In genomic region chr1:6177681-6178380, GRCh38 we compare ENCODE assay signal across 33 cellular contexts. TPM values are rescaled to one million over a fixed set of nuclear protein-coding genes. Genes with fewer than 3 reads are reported as not detected.
DNase-seq lines count a peak whose midpoint lies in the region; ATAC-seq and TF ChIP-seq lines count a peak whose summit lies in the region.
"Had no signal": no experiment of that assay in that cellular context is flagged by ENCODE, and none has a peak within 500 bp of the region (broad histone marks: within the 10 kb centered on the region; RNA-seq: fewer than 3 reads in every experiment).

No MANE protein-coding gene starts in this region.

- peak; percentile 19 for DNase-seq in 8988T
- peak; percentile 1 for DNase-seq in GM19240 (ENCODE audit: insufficient read length, low spot score)
- no peak for DNase-seq in natural killer cell treated with Interleukin-12 subunit alpha and Interleukin-12 subunit beta and Interleukin-15 and Interleukin-18, amount 100 ng/mL, for 72 hours (ENCODE audit: low spot score)
- no peak for DNase-seq in GF-D8 (lab: John Stamatoyannopoulos, UW)
- no peak for DNase-seq in H4 (ENCODE audit: low spot score)
- DNase-seq: activated CD4-positive, alpha-beta T cell treated with anti-CD3 and anti-CD28 coated beads, Interleukin-2, amount 10 ng/mL, durations not matched to agents 7 days and 5 days; activated effector memory CD4-positive, alpha-beta T cell treated with anti-CD3 and anti-CD28 coated beads, Interleukin-2, amount 50 U/mL, for 16 hours; activated T-cell treated with anti-CD3 and anti-CD28 coated beads, Interleukin-2, amount 50 U/mL, for 24 hours; AML-193; DMS153; endodermal cell; foreskin fibroblast; head of caudate nucleus; Karpas-422; left ventricle myocardium superior; midbrain; naive thymus-derived CD4-positive, alpha-beta T cell; NCI-H1417 treated with DMSO at 0.1 percent for 48 hours; NCI-H2081; NCI-H345; NCI-H774; retina; stimulated activated naive B cell treated with anti-CD40 and anti-IgM and Interleukin-4, amounts not matched to agents 10 μg/mL and 1 μg/mL and 100 μg/mL, for 72 hours; substantia nigra; T1000; upper lobe of left lung had no signal

- peak overlapping the region; percentile 52 to 87 (median 74) for H3K4me3 Mint-ChIP-seq in brain
- H3K4me3 Mint-ChIP-seq in natural killer cell treated with Interleukin-12 subunit alpha and Interleukin-12 subunit beta and Interleukin-15 and Interleukin-18, amount 100 ng/mL, for 72 hours = peak overlapping the region; percentile 59
- H3K4me3 Mint-ChIP-seq: activated CD4-positive, alpha-beta T cell treated with anti-CD3 and anti-CD28 coated beads, Interleukin-2, amount 10 ng/mL, durations not matched to agents 7 days and 5 days; activated T-cell treated with anti-CD3 and anti-CD28 coated beads, Interleukin-2, amount 50 U/mL, for 24 hours had no signal

- TF ChIP-seq CTCF in brain (conservative IDR thresholded peaks at IDR 0.05) = no peak

- H3K4me1 Mint-ChIP-seq in brain = peaks cover 24% of the 10 kb centered on the region
- peaks cover 15 to 17% of the 10 kb centered on the region in 2 donors for H3K4me1 Mint-ChIP-seq in natural killer cell treated with Interleukin-12 subunit alpha and Interleukin-12 subunit beta and Interleukin-15 and Interleukin-18, amount 100 ng/mL, for 72 hours (ENCODE audit: low read depth in 2 of 2)

- ATAC-seq in natural killer cell treated with Interleukin-12 subunit alpha and Interleukin-12 subunit beta and Interleukin-15 and Interleukin-18, amount 100 ng/mL, for 72 hours = no peak
- no peak for ATAC-seq in HG03520 (IDR thresholded peaks at IDR 0.05; ENCODE audit: unreplicated experiment)
- no peak for ATAC-seq in HG03469 (IDR thresholded peaks at IDR 0.05; ENCODE audit: unreplicated experiment)
- ATAC-seq: A549; esophagus mucosa; left ventricle myocardium superior; naive thymus-derived CD4-positive, alpha-beta T cell; stimulated activated naive B cell treated with anti-CD40 and anti-IgM and Interleukin-4, amounts not matched to agents 10 μg/mL and 1 μg/mL and 100 μg/mL, for 72 hours had no signal

- peaks cover 0 to 6% (median 0%) of the 10 kb centered on the region in 5 experiments for H3K9me3 Mint-ChIP-seq in brain
- no peaks in the 10 kb centered on the region for H3K9me3 Mint-ChIP-seq in natural killer cell treated with Interleukin-12 subunit alpha and Interleukin-12 subunit beta and Interleukin-15 and Interleukin-18, amount 100 ng/mL, for 72 hours
- H3K9me3 Mint-ChIP-seq: activated CD4-positive, alpha-beta T cell treated with anti-CD3 and anti-CD28 coated beads, Interleukin-2, amount 10 ng/mL, durations not matched to agents 7 days and 5 days; activated T-cell treated with anti-CD3 and anti-CD28 coated beads, Interleukin-2, amount 50 U/mL, for 24 hours; central memory CD8-positive, alpha-beta T cell; endodermal cell; stimulated activated naive B cell treated with anti-CD40 and anti-IgM and Interleukin-4, amounts not matched to agents 10 μg/mL and 1 μg/mL and 100 μg/mL, for 72 hours had no signal

- H3K27me3 Mint-ChIP-seq in brain = peaks cover 39% of the 10 kb centered on the region
- peaks cover 23 to 34% of the 10 kb centered on the region in 2 donors for H3K27me3 Mint-ChIP-seq in natural killer cell treated with Interleukin-12 subunit alpha and Interleukin-12 subunit beta and Interleukin-15 and Interleukin-18, amount 100 ng/mL, for 72 hours

- H3K36me3 Mint-ChIP-seq in brain = no peaks in the 10 kb centered on the region
- peaks cover 4% of the 10 kb centered on the region for H3K36me3 Mint-ChIP-seq in natural killer cell treated with Interleukin-12 subunit alpha and Interleukin-12 subunit beta and Interleukin-15 and Interleukin-18, amount 100 ng/mL, for 72 hours

- H3K27ac Mint-ChIP-seq in brain = no peak overlapping the region
- no peak overlapping the region for H3K27ac Mint-ChIP-seq in natural killer cell treated with Interleukin-12 subunit alpha and Interleukin-12 subunit beta and Interleukin-15 and Interleukin-18, amount 100 ng/mL, for 72 hours
- H3K27ac Mint-ChIP-seq: activated CD4-positive, alpha-beta T cell treated with anti-CD3 and anti-CD28 coated beads, Interleukin-2, amount 10 ng/mL, durations not matched to agents 7 days and 5 days; activated T-cell treated with anti-CD3 and anti-CD28 coated beads, Interleukin-2, amount 50 U/mL, for 24 hours; endodermal cell; naive thymus-derived CD4-positive, alpha-beta T cell; stimulated activated naive B cell treated with anti-CD40 and anti-IgM and Interleukin-4, amounts not matched to agents 10 μg/mL and 1 μg/mL and 100 μg/mL, for 72 hours had no signal

RNA-seq across cellular contexts. Expression of gene CHD5, which starts 2.3 kb away (rescaled TPM):
- polyA plus RNA-seq in brain (ENCODE audit: insufficient read depth, low read depth, low replicate concordance) = 13.5 TPM
- under 1 TPM; 0.31 to 0.78 TPM for total RNA-seq in natural killer cell treated with Interleukin-12 subunit alpha and Interleukin-12 subunit beta and Interleukin-15 and Interleukin-18, amount 100 ng/mL, for 72 hours
- total RNA-seq in H4 (2014; rRNA removed; shearing (Covaris generic)) = 0.04 TPM in 2 replicates
- total RNA-seq: RPMI7951 had no signal
- polyA plus RNA-seq: naive thymus-derived CD4-positive, alpha-beta T cell had no signal

RNA-seq across cellular contexts. Expression of gene RPL22, which starts 21.6 kb away (rescaled TPM):
- 808 TPM for polyA plus RNA-seq in brain (ENCODE audit: insufficient read depth, low read depth, low replicate concordance)
- total RNA-seq in natural killer cell treated with Interleukin-12 subunit alpha and Interleukin-12 subunit beta and Interleukin-15 and Interleukin-18, amount 100 ng/mL, for 72 hours = 100 to 1,000 TPM; 209 to 355 TPM
- 113 and 140 TPM in 2 replicates for total RNA-seq in H4 (2014; rRNA removed; shearing (Covaris generic))

RNA-seq across cellular contexts. Expression of gene RNF207, which starts 28.1 kb away (rescaled TPM):
- 0.41 TPM for polyA plus RNA-seq in brain (ENCODE audit: insufficient read depth, low read depth, low replicate concordance)
- 10 to 100 TPM in 1 of 2 donors, 1 to 10 TPM in 1; 4.2 to 14.2 TPM for total RNA-seq in natural killer cell treated with Interleukin-12 subunit alpha and Interleukin-12 subunit beta and Interleukin-15 and Interleukin-18, amount 100 ng/mL, for 72 hours
- 0.12 and 1.6 TPM in 2 replicates for total RNA-seq in H4 (2014; rRNA removed; shearing (Covaris generic))

RNA-seq across cellular contexts. Expression of gene ICMT, which starts 57.9 kb away (rescaled TPM):
- polyA plus RNA-seq in brain (ENCODE audit: insufficient read depth, low read depth, low replicate concordance) = 68.0 TPM
- total RNA-seq in natural killer cell treated with Interleukin-12 subunit alpha and Interleukin-12 subunit beta and Interleukin-15 and Interleukin-18, amount 100 ng/mL, for 72 hours = 10 to 100 TPM; 44.1 to 71.4 TPM
- 52.2 and 67.1 TPM in 2 replicates for total RNA-seq in H4 (2014; rRNA removed; shearing (Covaris generic))

Comparison
In these comparisons a context has a peak if more than half of its experiments do, and no peak if none do; other contexts are left out.
1. DNase-seq: peak in 8988T (single experiment) and GM19240 (single experiment); none in natural killer cell treated with Interleukin-12 subunit alpha and Interleukin-12 subunit beta and Interleukin-15 and Interleukin-18, amount 100 ng/mL, for 72 hours (single experiment), GF-D8 (single experiment) and H4 (single experiment).